1 cellular context compared by ENCODE assay signal in the genomic region with DNA sequence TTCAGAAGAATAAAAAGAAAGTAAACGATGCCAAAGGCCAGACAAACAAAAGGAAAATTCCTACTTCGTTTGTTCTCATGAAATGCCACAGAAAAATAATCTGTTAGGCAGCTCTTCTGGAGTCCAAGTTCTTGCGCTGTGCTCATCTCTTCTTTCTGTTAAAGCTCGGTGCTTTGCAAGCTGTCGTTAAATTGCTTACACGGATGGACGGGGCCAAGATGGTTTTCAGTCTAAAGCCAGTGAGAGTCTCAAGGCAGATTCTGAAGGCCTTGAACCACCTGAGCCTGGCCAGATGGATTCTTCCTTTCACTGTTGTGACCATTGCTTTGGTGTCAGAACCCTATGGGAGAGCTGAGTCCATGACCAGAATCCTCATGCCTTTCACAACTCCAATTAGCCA.
TF ChIP-seq lines count a peak whose summit lies in the region.

No MANE protein-coding gene starts in this region.

TF ChIP-seq in H1, 55 proteins besides CTCF, POLR2A, EP300 and RAD21:
- TF ChIP-seq TBP (IDR thresholded peaks at IDR 0.05; ENCODE audit: low read depth, low read length) (no peak), SAP30 (IDR thresholded peaks at IDR 0.05; ENCODE audit: insufficient read depth, insufficient replicate concordance, low read length) (no peak), RXRA (IDR thresholded peaks at IDR 0.05; ENCODE audit: insufficient read depth, low read depth, low read length) (no peak), NANOG (IDR thresholded peaks at IDR 0.05; ENCODE audit: insufficient read depth, low read depth, low read length, poor library complexity, severe bottlenecking) (no peak), SIN3A (conservative IDR thresholded peaks at IDR 0.05 in 1 of 2, IDR thresholded peaks at IDR 0.05 in 1 of 2; ENCODE audit: low read depth in 1 of 2, low read length in 2 of 2) (no peak), SRF (IDR thresholded peaks at IDR 0.05; ENCODE audit: low read depth, low read length) (no peak), KDM1A (IDR thresholded peaks at IDR 0.05; ENCODE audit: borderline replicate concordance, low read length) (no peak), SP4 (IDR thresholded peaks at IDR 0.05; ENCODE audit: low read length) (no peak), CBX5 (IDR thresholded peaks at IDR 0.05; ENCODE audit: low read depth, low read length) (no peak), RBBP5 (IDR thresholded peaks at IDR 0.05; ENCODE audit: borderline replicate concordance, low read depth, low read length) (no peak), GABPA (IDR thresholded peaks at IDR 0.05; ENCODE audit: borderline replicate concordance, insufficient read depth, low read length) (no peak), EZH2 (IDR thresholded peaks at IDR 0.05; ENCODE audit: low read depth, low read length, severe bottlenecking) (no peak), SP2 (IDR thresholded peaks at IDR 0.05; ENCODE audit: low read length) (no peak), ASH2L (IDR thresholded peaks at IDR 0.05; ENCODE audit: low read length) (no peak), TCF12 (IDR thresholded peaks at IDR 0.05; ENCODE audit: low read depth, low read length) (no peak)
- TF ChIP-seq, protein P1, sequence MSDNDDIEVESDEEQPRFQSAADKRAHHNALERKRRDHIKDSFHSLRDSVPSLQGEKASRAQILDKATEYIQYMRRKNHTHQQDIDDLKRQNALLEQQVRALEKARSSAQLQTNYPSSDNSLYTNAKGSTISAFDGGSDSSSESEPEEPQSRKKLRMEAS (IDR thresholded peaks at IDR 0.05), result no peak
